In genomic region chr9:38393128-38393809, GRCh38 we compare ENCODE assay signal across 8 cellular contexts. TPM values are rescaled to one million over a fixed set of nuclear protein-coding genes. Genes with fewer than 3 reads are reported as not detected.
DNase-seq lines count a peak whose midpoint lies in the region; ATAC-seq and TF ChIP-seq lines count a peak whose summit lies in the region.

No MANE protein-coding gene starts in this region.

- H3K56ac ChIP-seq in H9 (ENCODE audit: insufficient read length, low read depth, low read length) = no peak overlapping the region

- no peaks in the 10 kb centered on the region for H3K79me1 ChIP-seq in H9 (ENCODE audit: insufficient read depth, low read depth, low read length, poor library complexity, severe bottlenecking)

- H3K4me1 Mint-ChIP-seq in H9 = peaks cover 25 to 28% of the 10 kb centered on the region in 2 experiments
- peaks cover 16% of the 10 kb centered on the region for H3K4me1 Mint-ChIP-seq in activated CD8-positive, alpha-beta T cell treated with anti-CD3 and anti-CD28 coated beads, Interleukin-2, amount 10 ng/mL, durations not matched to agents 7 days and 5 days (ENCODE audit: low read depth)

- H3K4me3 Mint-ChIP-seq in H9 = peak overlapping the region; percentile 93 to 97
- peak overlapping the region; percentile 93 for H3K4me3 Mint-ChIP-seq in activated CD8-positive, alpha-beta T cell treated with anti-CD3 and anti-CD28 coated beads, Interleukin-2, amount 10 ng/mL, durations not matched to agents 7 days and 5 days

- no peak overlapping the region for H2AFZ ChIP-seq in H9 (ENCODE audit: low read length)

- H3K9me3 ChIP-seq in H9 (ENCODE audit: control insufficient read depth, low read depth, low read length) = no peaks in the 10 kb centered on the region
- H3K9me3 ChIP-seq in iPS-20b (ENCODE audit: insufficient read depth, low read depth, low read length) = no peaks in the 10 kb centered on the region
- H3K9me3 ChIP-seq in testis = no peaks in the 10 kb centered on the region

- H3K4me3 ChIP-seq in iPS-20b (ENCODE audit: low read length) = peak overlapping the region; percentile 97
- H3K4me3 ChIP-seq in testis = peak overlapping the region; percentile 59 to 74

- no CpG with 5 or more reads among the region's 9 CpGs for WGBS in H9 (ENCODE audit: extremely low coverage, insufficient read length, low lambda C conversion rate)
- WGBS in testis, 2 donors = 8 to 14% methylated on average over 2 to 9 of the region's 9 CpGs

- peak; percentile 32 for TF ChIP-seq CTCF in C4-2B (conservative IDR thresholded peaks at IDR 0.05)
- TF ChIP-seq CTCF in H9 (conservative IDR thresholded peaks at IDR 0.05) = no peak
- TF ChIP-seq CTCF in testis (IDR thresholded peaks at IDR 0.05) = no peak

- no peak overlapping the region for H4K8ac ChIP-seq in H9 (replicated peaks; ENCODE audit: insufficient read length, low read depth, low read length)

- H3K4ac ChIP-seq in H9 (ENCODE audit: low read depth, low read length) = no peak overlapping the region

- no peak overlapping the region for H3T11ph ChIP-seq in H9 (ENCODE audit: low read length)

- no peak overlapping the region for H2BK5ac ChIP-seq in H9 (ENCODE audit: insufficient read length, low read length)

- DNase-seq in H9 = no peak
- DNase-seq in activated CD8-positive, alpha-beta T cell treated with anti-CD3 and anti-CD28 coated beads, Interleukin-2, amount 10 ng/mL, durations not matched to agents 7 days and 5 days = peak; percentile 25
- no peak for DNase-seq in testis
- no peak for DNase-seq in NCI-H2196 (lab: John Stamatoyannopoulos, UW; ENCODE audit: unreplicated experiment)

- H3K23ac ChIP-seq in H9 (ENCODE audit: insufficient read length, low read depth, low read length) = no peak overlapping the region

- H3K14ac ChIP-seq in H9 (ENCODE audit: insufficient read depth, low read length) = peak overlapping the region; percentile 73

- no peaks in the 10 kb centered on the region for H4K20me1 ChIP-seq in H9 (ENCODE audit: control insufficient read depth, insufficient read depth, insufficient read length)

- POLR2A ChIA-PET in activated CD8-positive, alpha-beta T cell treated with anti-CD3 and anti-CD28 coated beads, Interleukin-2, amount 10 ng/mL, durations not matched to agents 7 days and 5 days (lab: Charles Lee) = interaction anchor here (0.7 kb wide), 1 partner anchor 482 kb away, joined by 4 read pairs; no protein-coding TSS in a partner anchor

- H3K23me2 ChIP-seq in H9 (ENCODE audit: insufficient read length, low read depth, low read length, poor library complexity, severe bottlenecking) = peaks cover 10% of the 10 kb centered on the region

- peak overlapping the region; percentile 44 for H3K18ac ChIP-seq in H9 (ENCODE audit: insufficient read length, low read depth, low read length)

- H3K36me3 ChIP-seq in iPS-20b (ENCODE audit: insufficient read depth, low read depth, low read length) (peaks cover 32% of the 10 kb centered on the region), testis (ENCODE audit: low read depth, missing control alignments) (no peaks in the 10 kb centered on the region)

- CTCF ChIA-PET in activated CD8-positive, alpha-beta T cell treated with anti-CD3 and anti-CD28 coated beads, Interleukin-2, amount 10 ng/mL, durations not matched to agents 7 days and 5 days (lab: Charles Lee) = interaction anchor here (0.7 to 1.5 kb wide), 3 partner anchors 24 to 480 kb away, joined by 3 to 7 read pairs (median 4); no protein-coding TSS in a partner anchor

- H2AK5ac ChIP-seq in H9 (ENCODE audit: insufficient read length, low read length) = no peak overlapping the region

- peak overlapping the region; percentile 95 for H3K4me2 ChIP-seq in H9 (ENCODE audit: insufficient read depth, insufficient read length, low read length)

- intact Hi-C loops in testis (cut with DNase I; ENCODE audit: low total_unique reads) = loop anchor here (10.0 kb wide), 1 partner anchor 488 kb away; the partner anchor contains the start of gene SLC25A51

- peaks cover 35 to 39% (median 35%) of the 10 kb centered on the region in 3 experiments; a peak in 6 of 7 replicates for H3K36me3 Mint-ChIP-seq in H9 (ENCODE audit: insufficient read depth in 1 of 3, low read depth in 3 of 3)
- H3K36me3 Mint-ChIP-seq in activated CD8-positive, alpha-beta T cell treated with anti-CD3 and anti-CD28 coated beads, Interleukin-2, amount 10 ng/mL, durations not matched to agents 7 days and 5 days (ENCODE audit: low read depth) = peaks cover 32% of the 10 kb centered on the region

- peaks cover 13% of the 10 kb centered on the region; the same call in 1 of the 2 replicates for H3K79me2 ChIP-seq in H9 (ENCODE audit: insufficient read depth, low read length)

- no peak overlapping the region for H2BK15ac ChIP-seq in H9 (ENCODE audit: low read depth, low read length)

- no peak overlapping the region for H2BK120ac ChIP-seq in H9 (ENCODE audit: low read depth, low read length, poor library complexity, severe bottlenecking)

- H3K9ac ChIP-seq in H9 (ENCODE audit: extremely low read depth, insufficient read length, low read length) = peak overlapping the region; percentile 73
- H3K9ac ChIP-seq in iPS-20b (ENCODE audit: low read depth, low read length) = peak overlapping the region; percentile 95

- no peak for TF ChIP-seq POLR2A in testis (IDR thresholded peaks at IDR 0.05)

- H3K9me3 Mint-ChIP-seq in H9 = no peaks in the 10 kb centered on the region; a peak in 1 of 5 replicates
- H3K9me3 Mint-ChIP-seq in activated CD8-positive, alpha-beta T cell treated with anti-CD3 and anti-CD28 coated beads, Interleukin-2, amount 10 ng/mL, durations not matched to agents 7 days and 5 days (ENCODE audit: insufficient read depth) = no peaks in the 10 kb centered on the region

- peak overlapping the region; percentile 85 to 90 (median 86); a peak in 4 of 7 replicates for H3K27ac Mint-ChIP-seq in H9
- H3K27ac Mint-ChIP-seq in activated CD8-positive, alpha-beta T cell treated with anti-CD3 and anti-CD28 coated beads, Interleukin-2, amount 10 ng/mL, durations not matched to agents 7 days and 5 days = peak overlapping the region; percentile 86

- peaks cover 24% of the 10 kb centered on the region for H3K27me3 Mint-ChIP-seq in H9 (ENCODE audit: low read depth)
- H3K27me3 Mint-ChIP-seq in activated CD8-positive, alpha-beta T cell treated with anti-CD3 and anti-CD28 coated beads, Interleukin-2, amount 10 ng/mL, durations not matched to agents 7 days and 5 days (ENCODE audit: low read depth) = peaks cover 13% of the 10 kb centered on the region

- H2BK12ac ChIP-seq in H9 (ENCODE audit: insufficient read length, low read depth, low read length) = no peak overlapping the region

- H3K27ac ChIP-seq in C4-2B (peak overlapping the region; percentile 87), H9 (ENCODE audit: insufficient read length, low read depth, low read length) (no peak overlapping the region), iPS-20b (ENCODE audit: low read length) (peak overlapping the region; percentile 78), testis (peak overlapping the region; percentile 42 to 52)

- no peak overlapping the region for H4K5ac ChIP-seq in H9 (ENCODE audit: insufficient read length, low read depth, low read length)

- ATAC-seq in activated CD8-positive, alpha-beta T cell treated with anti-CD3 and anti-CD28 coated beads, Interleukin-2, amount 10 ng/mL, durations not matched to agents 7 days and 5 days = no peak
- ATAC-seq in GM21723 (IDR thresholded peaks at IDR 0.05; ENCODE audit: unreplicated experiment) (no peak), GM21381 (IDR thresholded peaks at IDR 0.05; ENCODE audit: unreplicated experiment) (no peak)

- peaks cover 2% of the 10 kb centered on the region; the same call in 1 of the 2 replicates for H3K27me3 ChIP-seq in H9 (ENCODE audit: insufficient read depth, low read length)
- H3K27me3 ChIP-seq in iPS-20b (ENCODE audit: insufficient read depth, low read length) = peaks cover 13% of the 10 kb centered on the region
- no peaks in the 10 kb centered on the region for H3K27me3 ChIP-seq in testis

- no peak overlapping the region for H4K91ac ChIP-seq in H9 (ENCODE audit: insufficient read length, low read depth, low read length)

- H3K4me1 ChIP-seq in H9 (ENCODE audit: insufficient read depth, low read length) = peaks cover 3% of the 10 kb centered on the region; the same call in 1 of the 2 replicates
- peaks cover 5% of the 10 kb centered on the region for H3K4me1 ChIP-seq in iPS-20b (ENCODE audit: insufficient read depth, low read length)
- H3K4me1 ChIP-seq in testis = peaks cover 24% of the 10 kb centered on the region

- no peak overlapping the region for H2BK20ac ChIP-seq in H9 (ENCODE audit: low read depth, low read length, poor library complexity, severe bottlenecking)

RNA-seq across cellular contexts. Expression of gene ALDH1B1, which starts 0.8 kb away (rescaled TPM):
- 49.6 and 51.5 TPM in 2 replicates for total RNA-seq in H9 (2021)
- total RNA-seq in activated CD8-positive, alpha-beta T cell treated with anti-CD3 and anti-CD28 coated beads, Interleukin-2, amount 10 ng/mL, durations not matched to agents 7 days and 5 days = 10 to 100 TPM; 14.7 to 16.3 TPM
- 10 to 100 TPM; 42.4 to 71.7 TPM for total RNA-seq in testis
- polyA plus RNA-seq in testis (ENCODE audit: insufficient read depth, low read depth, low replicate concordance) = 42.2 TPM

RNA-seq across cellular contexts. Expression of gene IGFBPL1, which starts 31.0 kb away (rescaled TPM):
- total RNA-seq in H9 (2021) (37.7 and 37.9 TPM in 2 replicates), testis (10 to 100 TPM; 18.0 to 18.4 TPM)
- total RNA-seq in activated CD8-positive, alpha-beta T cell treated with anti-CD3 and anti-CD28 coated beads, Interleukin-2, amount 10 ng/mL, durations not matched to agents 7 days and 5 days = not detected
- polyA plus RNA-seq in testis (ENCODE audit: insufficient read depth, low read depth, low replicate concordance) = 5.8 TPM

Comparison
In these comparisons a context has a peak if more than half of its experiments do, and no peak if none do; other contexts are left out.
1. RNA of gene IGFBPL1, which starts 31.0 kb away (total RNA-seq): 37.7 to 37.9 TPM in H9 and 18.0 to 18.4 TPM in testis; not detected in activated CD8-positive, alpha-beta T cell treated with anti-CD3 and anti-CD28 coated beads, Interleukin-2, amount 10 ng/mL, durations not matched to agents 7 days and 5 days; every median in the first group is over 10 times any median in the second.